In genomic region chrX:66053414-66053813, GRCh38 we compare ENCODE assay signal across 17 cellular contexts. TPM values are rescaled to one million over a fixed set of nuclear protein-coding genes. Genes with fewer than 3 reads are reported as not detected.
"Had no signal": no experiment of that assay in that cellular context is flagged by ENCODE, and none has a peak within 500 bp of the region (broad histone marks: within the 10 kb centered on the region; RNA-seq: fewer than 3 reads in every experiment).

No MANE protein-coding gene starts in this region.

- H3K9me3 ChIP-seq: esophagus squamous epithelium, gastroesophageal sphincter, neutrophil, thoracic aorta had no signal

- H3K27me3 ChIP-seq: esophagus squamous epithelium, gastroesophageal sphincter, neutrophil, stomach had no signal

- ATAC-seq: effector memory CD8-positive, alpha-beta T cell; gastroesophageal sphincter; naive thymus-derived CD8-positive, alpha-beta T cell; right cardiac atrium had no signal

- H3K4me1 ChIP-seq: esophagus squamous epithelium, gastroesophageal sphincter, stomach had no signal

- H3K4me3 ChIP-seq: esophagus squamous epithelium, gastroesophageal sphincter, stomach, thoracic aorta had no signal

- H3K27ac ChIP-seq: esophagus squamous epithelium, gastroesophageal sphincter, stomach, thoracic aorta had no signal

- DNase-seq: effector memory CD8-positive, alpha-beta T cell; esophagus squamous epithelium; foreskin fibroblast; glutamatergic neuron; naive thymus-derived CD8-positive, alpha-beta T cell; right cardiac atrium; small intestine; stimulated activated CD4-positive, alpha-beta T cell treated with anti-CD3 and anti-CD28 coated beads, Interleukin-12 subunit alpha, Interleukin-12 subunit beta, amount 100 ng/mL, for 4 hours; stimulated activated naive CD4-positive, alpha-beta T cell; stomach; substantia nigra; trophoblast cell had no signal

- H3K36me3 ChIP-seq: esophagus squamous epithelium, gastroesophageal sphincter, neutrophil, stomach, thoracic aorta had no signal

RNA-seq across cellular contexts. Expression of gene VSIG4, which starts 13.5 kb away (rescaled TPM):
- total RNA-seq: epithelial cell of proximal tubule, lung microvascular endothelial cell had no signal
